ENCODE assay signal across 32 cellular contexts in genomic region chr16:19972111-19972510, GRCh38.
"Had no signal": no experiment of that assay in that cellular context is flagged by ENCODE, and none has a peak within 500 bp of the region (broad histone marks: within the 10 kb centered on the region; RNA-seq: fewer than 3 reads in every experiment).

No MANE protein-coding gene starts in this region.

- H3K4me1 Mint-ChIP-seq: activated CD4-positive, alpha-beta memory T cell treated with anti-CD3 and anti-CD28 coated beads, Interleukin-2, amount 10 ng/mL, durations not matched to agents 7 days and 5 days; activated CD4-positive, alpha-beta T cell treated with anti-CD3 and anti-CD28 coated beads for 36 hours; activated CD4-positive, alpha-beta T cell treated with anti-CD3 and anti-CD28 coated beads, Interleukin-2, amount 10 ng/mL, durations not matched to agents 24 days and 14 days; activated naive CD4-positive, alpha-beta T cell treated with anti-CD3 and anti-CD28 coated beads, Interleukin-2, amount 10 ng/mL, durations not matched to agents 7 days and 5 days; activated naive CD8-positive, alpha-beta T cell treated with anti-CD3 and anti-CD28 coated beads, Interleukin-2, amount 10 ng/mL, durations not matched to agents 7 days and 5 days; brain; central memory CD8-positive, alpha-beta T cell; T-helper 17 cell had no signal

- ATAC-seq: activated CD4-positive, alpha-beta T cell treated with anti-CD3 and anti-CD28 coated beads for 36 hours; activated naive CD4-positive, alpha-beta T cell treated with anti-CD3 and anti-CD28 coated beads, Interleukin-2, amount 50 U/mL, for 72 hours; activated T-cell treated with anti-CD3 and anti-CD28 coated beads, Interleukin-2, amount 50 U/mL, for 72 hours; effector memory CD8-positive, alpha-beta T cell; gastroesophageal sphincter; heart right ventricle; T-helper 17 cell had no signal

- H3K36me3 Mint-ChIP-seq: activated naive CD4-positive, alpha-beta T cell treated with anti-CD3 and anti-CD28 coated beads, Interleukin-2, amount 10 ng/mL, durations not matched to agents 7 days and 5 days; activated naive CD4-positive, alpha-beta T cell treated with anti-CD3 and anti-CD28 coated beads, Interleukin-2, amount 50 U/mL, for 72 hours; activated naive CD8-positive, alpha-beta T cell treated with anti-CD3 and anti-CD28 coated beads, Interleukin-2, amount 10 ng/mL, durations not matched to agents 7 days and 5 days; brain had no signal

- H3K27me3 ChIP-seq: ascending aorta had no signal

- H3K4me3 Mint-ChIP-seq: activated CD4-positive, alpha-beta memory T cell treated with anti-CD3 and anti-CD28 coated beads, Interleukin-2, amount 10 ng/mL, durations not matched to agents 7 days and 5 days; activated CD4-positive, alpha-beta T cell treated with anti-CD3 and anti-CD28 coated beads for 36 hours; activated CD4-positive, alpha-beta T cell treated with anti-CD3 and anti-CD28 coated beads, Interleukin-2, amount 10 ng/mL, durations not matched to agents 24 days and 14 days; activated naive CD4-positive, alpha-beta T cell treated with anti-CD3 and anti-CD28 coated beads, Interleukin-2, amount 10 ng/mL, durations not matched to agents 7 days and 5 days; activated naive CD8-positive, alpha-beta T cell treated with anti-CD3 and anti-CD28 coated beads, Interleukin-2, amount 10 ng/mL, durations not matched to agents 7 days and 5 days; activated T-cell treated with anti-CD3 and anti-CD28 coated beads, Interleukin-2, amount 50 U/mL, for 24 hours; activated T-cell treated with anti-CD3 and anti-CD28 coated beads, Interleukin-2, amount 50 U/mL, for 72 hours; brain; central memory CD8-positive, alpha-beta T cell; dendritic cell treated with granulocyte-macrophage colony-stimulating factor and Interleukin-4, amounts not matched to agents 40 ng/mL and 50 ng/mL, for 4 days; effector memory CD8-positive, alpha-beta T cell; T-helper 17 cell had no signal

- H3K36me3 ChIP-seq: ascending aorta, esophagus squamous epithelium, gastroesophageal sphincter, heart right ventricle had no signal

- H3K4me3 ChIP-seq: ascending aorta, coronary artery, dorsolateral prefrontal cortex, esophagus squamous epithelium, gastroesophageal sphincter, heart right ventricle had no signal

- H3K27me3 Mint-ChIP-seq: activated CD4-positive, alpha-beta memory T cell treated with anti-CD3 and anti-CD28 coated beads, Interleukin-2, amount 10 ng/mL, durations not matched to agents 7 days and 5 days; activated CD4-positive, alpha-beta T cell treated with anti-CD3 and anti-CD28 coated beads, Interleukin-2, amount 10 ng/mL, durations not matched to agents 24 days and 14 days; activated naive CD4-positive, alpha-beta T cell treated with anti-CD3 and anti-CD28 coated beads, Interleukin-2, amount 10 ng/mL, durations not matched to agents 7 days and 5 days; activated naive CD8-positive, alpha-beta T cell treated with anti-CD3 and anti-CD28 coated beads, Interleukin-2, amount 10 ng/mL, durations not matched to agents 7 days and 5 days; dendritic cell treated with granulocyte-macrophage colony-stimulating factor and Interleukin-4, amounts not matched to agents 40 ng/mL and 50 ng/mL, for 4 days had no signal

- H3K9me3 ChIP-seq: ascending aorta, esophagus squamous epithelium had no signal

- H3K27ac Mint-ChIP-seq: activated CD4-positive, alpha-beta memory T cell treated with anti-CD3 and anti-CD28 coated beads, Interleukin-2, amount 10 ng/mL, durations not matched to agents 7 days and 5 days; activated CD4-positive, alpha-beta T cell treated with anti-CD3 and anti-CD28 coated beads for 36 hours; activated CD4-positive, alpha-beta T cell treated with anti-CD3 and anti-CD28 coated beads, Interleukin-2, amount 10 ng/mL, durations not matched to agents 24 days and 14 days; activated naive CD4-positive, alpha-beta T cell treated with anti-CD3 and anti-CD28 coated beads, Interleukin-2, amount 10 ng/mL, durations not matched to agents 7 days and 5 days; activated naive CD4-positive, alpha-beta T cell treated with anti-CD3 and anti-CD28 coated beads, Interleukin-2, amount 50 U/mL, for 72 hours; activated naive CD8-positive, alpha-beta T cell treated with anti-CD3 and anti-CD28 coated beads, Interleukin-2, amount 10 ng/mL, durations not matched to agents 7 days and 5 days; activated T-cell treated with anti-CD3 and anti-CD28 coated beads, Interleukin-2, amount 50 U/mL, for 24 hours; activated T-cell treated with anti-CD3 and anti-CD28 coated beads, Interleukin-2, amount 50 U/mL, for 72 hours; brain; dendritic cell treated with granulocyte-macrophage colony-stimulating factor and Interleukin-4, amounts not matched to agents 40 ng/mL and 50 ng/mL, for 4 days; effector memory CD8-positive, alpha-beta T cell; T-helper 17 cell had no signal

- DNase-seq: activated CD4-positive, alpha-beta memory T cell treated with anti-CD3 and anti-CD28 coated beads, Interleukin-2, amount 10 ng/mL, durations not matched to agents 7 days and 5 days; activated CD4-positive, alpha-beta T cell treated with anti-CD3 and anti-CD28 coated beads for 36 hours; activated CD4-positive, alpha-beta T cell treated with anti-CD3 and anti-CD28 coated beads, Interleukin-2, amount 10 ng/mL, durations not matched to agents 24 days and 14 days; activated CD4-positive, CD25-positive, alpha-beta regulatory T cell; activated CD4-positive, CD25-positive, alpha-beta regulatory T cell treated with anti-CD3 and anti-CD28 coated beads, Interleukin-2, amount 50 U/mL, for 72 hours; activated CD8-positive, alpha-beta memory T cell treated with anti-CD3 and anti-CD28 coated beads, Interleukin-2, amount 50 U/mL, for 48 hours; activated gamma-delta T cell; activated naive CD4-positive, alpha-beta T cell; activated naive CD4-positive, alpha-beta T cell treated with anti-CD3 and anti-CD28 coated beads, Interleukin-2, amount 10 ng/mL, durations not matched to agents 7 days and 5 days; activated naive CD8-positive, alpha-beta T cell treated with anti-CD3 and anti-CD28 coated beads, Interleukin-2, amount 10 ng/mL, durations not matched to agents 7 days and 5 days; activated T-cell treated with anti-CD3 and anti-CD28 coated beads for 4 hours; activated T-cell treated with anti-CD3 and anti-CD28 coated beads, Interleukin-2, amount 50 U/mL, for 24 hours; activated T-cell treated with anti-CD3 and anti-CD28 coated beads, Interleukin-2, amount 50 U/mL, for 72 hours; dorsolateral prefrontal cortex; effector CD4-positive, alpha-beta T cell; effector memory CD8-positive, alpha-beta T cell; esophagus squamous epithelium; foreskin melanocyte; heart right ventricle; T-helper 1 cell; T-helper 17 cell had no signal

- H3K9me3 Mint-ChIP-seq: activated CD4-positive, alpha-beta memory T cell treated with anti-CD3 and anti-CD28 coated beads, Interleukin-2, amount 10 ng/mL, durations not matched to agents 7 days and 5 days; activated CD4-positive, alpha-beta T cell treated with anti-CD3 and anti-CD28 coated beads, Interleukin-2, amount 10 ng/mL, durations not matched to agents 24 days and 14 days; activated naive CD4-positive, alpha-beta T cell treated with anti-CD3 and anti-CD28 coated beads, Interleukin-2, amount 10 ng/mL, durations not matched to agents 7 days and 5 days; activated naive CD8-positive, alpha-beta T cell treated with anti-CD3 and anti-CD28 coated beads, Interleukin-2, amount 10 ng/mL, durations not matched to agents 7 days and 5 days; activated T-cell treated with anti-CD3 and anti-CD28 coated beads, Interleukin-2, amount 50 U/mL, for 24 hours; activated T-cell treated with anti-CD3 and anti-CD28 coated beads, Interleukin-2, amount 50 U/mL, for 72 hours; central memory CD8-positive, alpha-beta T cell; effector memory CD8-positive, alpha-beta T cell had no signal

- H3K27ac ChIP-seq: ascending aorta, coronary artery, dorsolateral prefrontal cortex, epithelial cell of prostate, esophagus squamous epithelium, gastroesophageal sphincter, heart right ventricle had no signal

- FAIRE-seq: bronchial epithelial cell, endometrium, endothelial cell of umbilical vein had no signal

- H3K4me1 ChIP-seq: ascending aorta, esophagus squamous epithelium, gastroesophageal sphincter, heart right ventricle had no signal
